ENCODE assay signal across 8 cellular contexts in genomic region chr20:2093200-2093781, GRCh38. TPM values are rescaled to one million over a fixed set of nuclear protein-coding genes. Genes with fewer than 3 reads are reported as not detected.
DNase-seq lines count a peak whose midpoint lies in the region; ATAC-seq and TF ChIP-seq lines count a peak whose summit lies in the region.
"Had no signal": no experiment of that assay in that cellular context is flagged by ENCODE, and none has a peak within 500 bp of the region (broad histone marks: within the 10 kb centered on the region; RNA-seq: fewer than 3 reads in every experiment).

No MANE protein-coding gene starts in this region.

- H3K4me3 Mint-ChIP-seq in naive thymus-derived CD4-positive, alpha-beta T cell: no peak overlapping the region
- H3K4me3 Mint-ChIP-seq: dendritic cell treated with granulocyte-macrophage colony-stimulating factor and Interleukin-4, amounts not matched to agents 40 ng/mL and 50 ng/mL, for 4 days had no signal

- intact Hi-C loops in adrenal gland (cut with DNase I): loop anchor here in 1 of 2 donors (5.0 kb wide), 1 partner anchor 79 kb away; no protein-coding TSS in a partner anchor
- intact Hi-C loops in naive thymus-derived CD4-positive, alpha-beta T cell (cut with micrococcal nuclease): loop anchor here (2.0 kb wide), 2 partner anchors 86 to 128 kb away; no protein-coding TSS in a partner anchor

- H3K9me3 Mint-ChIP-seq in naive thymus-derived CD4-positive, alpha-beta T cell: peaks cover 0 to 2% (median 0%) of the 10 kb centered on the region in 11 donors
- H3K9me3 Mint-ChIP-seq: dendritic cell treated with granulocyte-macrophage colony-stimulating factor and Interleukin-4, amounts not matched to agents 40 ng/mL and 50 ng/mL, for 4 days had no signal

- H3K27me3 ChIP-seq in adrenal gland: no peaks in the 10 kb centered on the region
- peaks cover 0 to 5% of the 10 kb centered on the region in 2 donors for H3K27me3 ChIP-seq in naive thymus-derived CD4-positive, alpha-beta T cell (ENCODE audit: control insufficient read depth in 2 of 2, insufficient read depth in 2 of 2, low read length in 2 of 2)

- H3K4me1 Mint-ChIP-seq in naive thymus-derived CD4-positive, alpha-beta T cell: peaks cover 0 to 2% (median 0%) of the 10 kb centered on the region in 7 donors

- DNase-seq in GM12864 (ENCODE audit: low read depth) (no peak), LNCaP clone FGC (ENCODE audit: low read depth) (no peak), adrenal gland (no peak), substantia nigra (lab: John Stamatoyannopoulos, UW) (no peak), coronary artery (ENCODE audit: low spot score) (no peak), HCEC 1CT (no peak)
- DNase-seq in naive thymus-derived CD4-positive, alpha-beta T cell: peak in 1 of 9 donors; percentile 19

- POLR2A ChIA-PET in naive thymus-derived CD4-positive, alpha-beta T cell (lab: Charles Lee): interaction anchor here (0.6 to 1.5 kb wide), 2 partner anchors 8 to 250 kb away, joined by 3 to 4 read pairs; no protein-coding TSS in a partner anchor

- H3K27ac ChIP-seq in adrenal gland: no peak overlapping the region
- H3K27ac ChIP-seq in naive thymus-derived CD4-positive, alpha-beta T cell (ENCODE audit: low read depth, low read length): no peak overlapping the region
- H3K27ac ChIP-seq in substantia nigra (ENCODE audit: low read depth, low read length, poor library complexity, severe bottlenecking): no peak overlapping the region
- H3K27ac ChIP-seq in coronary artery: no peak overlapping the region

- 48 to 54% (median 49%) methylated on average over 4 of the region's 4 CpGs for WGBS in adrenal gland, 4 donors

- H3K9me3 ChIP-seq in adrenal gland (replicated peaks in 1 of 3): no peaks in the 10 kb centered on the region
- no peaks in the 10 kb centered on the region for H3K9me3 ChIP-seq in naive thymus-derived CD4-positive, alpha-beta T cell (ENCODE audit: control insufficient read depth in 2 of 3, low read length in 3 of 3)

- peak; percentile 63 for TF ChIP-seq CTCF in GM12864 (IDR thresholded peaks at IDR 0.05; ENCODE audit: low read depth, low read length, missing control alignments)
- TF ChIP-seq CTCF in LNCaP clone FGC (IDR thresholded peaks at IDR 0.05; ENCODE audit: control insufficient read depth, extremely low read depth, insufficient read depth): peak; percentile 84
- TF ChIP-seq CTCF in adrenal gland (IDR thresholded peaks at IDR 0.05): peak in 5 of 6 experiments; percentile 15 to 50 (median 32)
- no peak for TF ChIP-seq CTCF in coronary artery (IDR thresholded peaks at IDR 0.05)

- no peak for TF ChIP-seq POLR2A in adrenal gland (IDR thresholded peaks at IDR 0.05)

- no peak overlapping the region for H3K27ac Mint-ChIP-seq in naive thymus-derived CD4-positive, alpha-beta T cell
- H3K27ac Mint-ChIP-seq: dendritic cell treated with granulocyte-macrophage colony-stimulating factor and Interleukin-4, amounts not matched to agents 40 ng/mL and 50 ng/mL, for 4 days had no signal

- ATAC-seq in naive thymus-derived CD4-positive, alpha-beta T cell: peak; percentile 40

- CTCF ChIA-PET in naive thymus-derived CD4-positive, alpha-beta T cell (lab: Charles Lee): interaction anchor here (0.7 to 1.0 kb wide), 3 partner anchors 38 to 128 kb away, joined by 3 to 6 read pairs (median 3); no protein-coding TSS in a partner anchor

- no peaks in the 10 kb centered on the region for H3K36me3 Mint-ChIP-seq in naive thymus-derived CD4-positive, alpha-beta T cell

- H3K36me3 ChIP-seq in adrenal gland (replicated peaks in 1 of 2): no peaks in the 10 kb centered on the region
- H3K36me3 ChIP-seq in naive thymus-derived CD4-positive, alpha-beta T cell (ENCODE audit: control insufficient read depth in 2 of 3, insufficient read depth in 3 of 3, low read length in 3 of 3): no peaks in the 10 kb centered on the region

- H3K4me1 ChIP-seq in adrenal gland (replicated peaks in 1 of 2): no peaks in the 10 kb centered on the region
- no peaks in the 10 kb centered on the region for H3K4me1 ChIP-seq in naive thymus-derived CD4-positive, alpha-beta T cell (ENCODE audit: control insufficient read depth in 2 of 2, insufficient read depth in 2 of 2, low read length in 2 of 2)

- H3K4me3 ChIP-seq in GM12864 (ENCODE audit: low read depth, low read length) (no peak overlapping the region), LNCaP clone FGC (ENCODE audit: low read depth, low read length) (no peak overlapping the region), adrenal gland (no peak overlapping the region), coronary artery (no peak overlapping the region)
- H3K4me3 ChIP-seq in naive thymus-derived CD4-positive, alpha-beta T cell (ENCODE audit: low read length): no peak overlapping the region

- peaks cover 45 to 50% (median 47%) of the 10 kb centered on the region in 5 donors for H3K27me3 Mint-ChIP-seq in naive thymus-derived CD4-positive, alpha-beta T cell

RNA-seq across cellular contexts. Expression of gene STK35, which starts 8.3 kb away (rescaled TPM):
- total RNA-seq in adrenal gland: 10 to 100 TPM; 18.4 to 32.8 (median 23.8) TPM
- polyA plus RNA-seq in adrenal gland: 10 to 100 TPM in 1 of 3 donors, 1 to 10 TPM in 2; 7.2 to 16.8 (median 7.3) TPM
- total RNA-seq in naive thymus-derived CD4-positive, alpha-beta T cell: 10 to 100 TPM; 15.9 to 19.0 (median 18.2) TPM
- 1 to 10 TPM; 5.3 to 7.2 TPM for polyA plus RNA-seq in naive thymus-derived CD4-positive, alpha-beta T cell
